Comparison of ENCODE assay signal across 8 cellular contexts in genomic region chr1:179876289-179876715, GRCh38. TPM values are rescaled to one million over a fixed set of nuclear protein-coding genes. Genes with fewer than 3 reads are reported as not detected.
DNase-seq lines count a peak whose midpoint lies in the region; ATAC-seq and TF ChIP-seq lines count a peak whose summit lies in the region.

No MANE protein-coding gene starts in this region.

- no peak for ATAC-seq in upper lobe of left lung (ENCODE audit: low FRiP score in 2 of 2)
- ATAC-seq in HG03196 (IDR thresholded peaks at IDR 0.05; ENCODE audit: unreplicated experiment) = no peak

- no peak for DNase-seq in activated naive CD4-positive, alpha-beta T cell treated with anti-CD3 and anti-CD28 coated beads, Interleukin-2, amount 10 ng/mL, durations not matched to agents 7 days and 5 days
- DNase-seq in activated naive CD4-positive, alpha-beta T cell treated with anti-CD3 and anti-CD28 coated beads, Interleukin-2, amount 50 U/mL, for 16 hours = no peak
- no peak for DNase-seq in activated naive CD8-positive, alpha-beta T cell treated with anti-CD3 and anti-CD28 coated beads for 36 hours
- DNase-seq in kidney tubule cell (ENCODE audit: low spot score) = peak; percentile 60
- DNase-seq in upper lobe of left lung = no peak
- no peak for DNase-seq in activated CD8-positive, alpha-beta memory T cell treated with anti-CD3 and anti-CD28 coated beads, Interleukin-2, amount 50 U/mL, for 48 hours
- no peak for DNase-seq in NCI-H2029 treated with DMSO at 0.1 percent for 48 hours (lab: John Stamatoyannopoulos, UW)

- no peaks in the 10 kb centered on the region for H3K27me3 Mint-ChIP-seq in activated naive CD4-positive, alpha-beta T cell treated with anti-CD3 and anti-CD28 coated beads, Interleukin-2, amount 10 ng/mL, durations not matched to agents 7 days and 5 days
- no peaks in the 10 kb centered on the region for H3K27me3 Mint-ChIP-seq in activated naive CD8-positive, alpha-beta T cell treated with anti-CD3 and anti-CD28 coated beads for 36 hours

- peak overlapping the region; percentile 81 for H3K27ac Mint-ChIP-seq in activated naive CD4-positive, alpha-beta T cell treated with anti-CD3 and anti-CD28 coated beads, Interleukin-2, amount 10 ng/mL, durations not matched to agents 7 days and 5 days
- no peak overlapping the region for H3K27ac Mint-ChIP-seq in activated naive CD8-positive, alpha-beta T cell treated with anti-CD3 and anti-CD28 coated beads for 36 hours

- no peak for TF ChIP-seq POLR2A in upper lobe of left lung (IDR thresholded peaks at IDR 0.05)

- no peaks in the 10 kb centered on the region for H3K9me3 ChIP-seq in upper lobe of left lung

- peaks cover 27% of the 10 kb centered on the region for H3K36me3 Mint-ChIP-seq in activated naive CD4-positive, alpha-beta T cell treated with anti-CD3 and anti-CD28 coated beads, Interleukin-2, amount 10 ng/mL, durations not matched to agents 7 days and 5 days
- H3K36me3 Mint-ChIP-seq in activated naive CD8-positive, alpha-beta T cell treated with anti-CD3 and anti-CD28 coated beads for 36 hours = peaks cover 7% of the 10 kb centered on the region

- WGBS in upper lobe of left lung, 2 donors = 30 to 45% methylated on average over 3 of the region's 3 CpGs

- H3K4me1 ChIP-seq in upper lobe of left lung = peaks cover 51 to 73% (median 63%) of the 10 kb centered on the region in 4 donors

- peak overlapping the region; percentile 74 to 89 (median 79) for H3K27ac ChIP-seq in upper lobe of left lung

- H3K36me3 ChIP-seq in upper lobe of left lung = peaks cover 0 to 23% (median 0%) of the 10 kb centered on the region in 4 donors

- TF ChIP-seq CTCF in upper lobe of left lung (IDR thresholded peaks at IDR 0.05) = no peak

- CTCF ChIA-PET in activated naive CD4-positive, alpha-beta T cell treated with anti-CD3 and anti-CD28 coated beads, Interleukin-2, amount 10 ng/mL, durations not matched to agents 7 days and 5 days (lab: Charles Lee) = interaction anchor here (0.7 to 3.2 kb wide), 3 partner anchors 9 to 296 kb away, joined by 3 to 15 read pairs (median 5); no protein-coding TSS in a partner anchor

- peak overlapping the region in 3 of 4 donors; percentile 60 to 80 (median 71) for H3K4me3 ChIP-seq in upper lobe of left lung

- no peaks in the 10 kb centered on the region for H3K27me3 ChIP-seq in upper lobe of left lung

- no peak for TF ChIP-seq EP300 in upper lobe of left lung (IDR thresholded peaks at IDR 0.05)

- H3K4me3 Mint-ChIP-seq in activated naive CD4-positive, alpha-beta T cell treated with anti-CD3 and anti-CD28 coated beads, Interleukin-2, amount 10 ng/mL, durations not matched to agents 7 days and 5 days = peak overlapping the region; percentile 94
- H3K4me3 Mint-ChIP-seq in activated naive CD8-positive, alpha-beta T cell treated with anti-CD3 and anti-CD28 coated beads for 36 hours = peak overlapping the region; percentile 89

- H3K4me1 Mint-ChIP-seq in activated naive CD4-positive, alpha-beta T cell treated with anti-CD3 and anti-CD28 coated beads, Interleukin-2, amount 10 ng/mL, durations not matched to agents 7 days and 5 days = peaks cover 51% of the 10 kb centered on the region
- peaks cover 53% of the 10 kb centered on the region for H3K4me1 Mint-ChIP-seq in activated naive CD8-positive, alpha-beta T cell treated with anti-CD3 and anti-CD28 coated beads for 36 hours

- H3K9me3 Mint-ChIP-seq in activated naive CD4-positive, alpha-beta T cell treated with anti-CD3 and anti-CD28 coated beads, Interleukin-2, amount 10 ng/mL, durations not matched to agents 7 days and 5 days = no peaks in the 10 kb centered on the region
- H3K9me3 Mint-ChIP-seq in activated naive CD8-positive, alpha-beta T cell treated with anti-CD3 and anti-CD28 coated beads for 36 hours = no peaks in the 10 kb centered on the region

RNA-seq across cellular contexts. Expression of gene TOR1AIP2, which starts 1.3 kb away (rescaled TPM):
- total RNA-seq in activated naive CD8-positive, alpha-beta T cell treated with anti-CD3 and anti-CD28 coated beads for 36 hours = 10 to 100 TPM; 57.1 to 59.0 TPM
- total RNA-seq in upper lobe of left lung = 100 to 1,000 TPM in 2 of 6 donors, 10 to 100 TPM in 4; 59.7 to 145 (median 81.2) TPM

RNA-seq across cellular contexts. Expression of gene TOR1AIP1, which starts 5.8 kb away (rescaled TPM):
- 10 to 100 TPM; 54.6 to 56.5 TPM for total RNA-seq in activated naive CD8-positive, alpha-beta T cell treated with anti-CD3 and anti-CD28 coated beads for 36 hours
- 10 to 100 TPM; 19.9 to 65.0 (median 59.7) TPM for total RNA-seq in upper lobe of left lung
